8 cellular contexts compared by ENCODE assay signal in the genomic region with DNA sequence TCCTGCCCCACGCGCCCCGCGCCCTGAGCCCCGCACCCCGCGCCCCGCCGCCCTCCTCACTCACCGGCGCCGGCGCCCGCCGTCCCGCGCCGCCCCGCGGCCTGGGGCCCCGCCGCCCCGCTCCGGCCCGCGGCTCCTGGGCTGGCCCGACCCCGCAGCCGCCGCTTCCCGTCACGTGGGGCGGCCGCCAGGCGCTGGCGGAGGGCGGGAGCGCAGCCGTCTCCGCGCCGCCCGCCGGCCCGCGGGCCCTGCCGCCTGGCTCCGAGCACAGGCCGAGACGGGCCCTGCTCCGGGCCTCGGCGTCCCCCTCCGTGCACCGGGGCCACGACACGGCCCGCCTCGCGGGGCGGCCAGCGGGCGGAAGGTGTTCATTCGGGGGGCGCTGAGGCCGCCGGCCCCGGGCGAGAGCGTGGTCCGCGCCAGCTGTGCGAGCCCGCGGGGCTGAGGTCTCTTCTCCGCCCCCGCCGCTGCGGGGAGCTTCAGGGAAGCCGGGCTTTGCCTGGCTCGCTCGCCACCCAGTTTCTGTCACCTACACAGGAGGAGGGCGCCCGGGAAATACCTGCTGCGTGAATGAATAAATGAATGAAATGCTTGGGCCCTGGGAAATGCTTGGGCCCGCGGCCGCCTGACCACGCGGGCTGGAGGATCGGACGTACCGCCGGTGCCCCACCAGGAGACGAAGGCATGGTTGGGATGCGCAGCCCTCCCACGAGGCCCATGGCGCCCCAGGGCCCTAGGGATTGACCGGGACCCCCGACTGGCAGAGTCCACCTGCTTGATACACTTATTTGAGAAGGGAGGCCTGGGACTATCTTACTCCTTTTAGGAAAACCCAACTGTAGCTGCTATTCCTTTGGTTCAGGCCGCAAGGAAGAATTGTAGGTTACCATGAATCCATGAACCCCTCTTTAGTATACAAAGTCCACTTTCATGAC. TPM values are rescaled to one million over a fixed set of nuclear protein-coding genes. Genes with fewer than 3 reads are reported as not detected.
A peak's percentile ranks its signal among the peaks of the same experiment; 100 is the strongest.
DNase-seq lines count a peak whose midpoint lies in the region; ATAC-seq lines count a peak whose summit lies in the region.

Gene TGFBRAP1, minus strand, starts transcription at position 175 of the 935 bp plus-strand sequence. CDS start 21,434 bp downstream, outside the sequence.

- no peaks in the 10 kb centered on the region for H3K36me3 ChIP-seq in iPS DF 6.9 (ENCODE audit: control insufficient read depth, insufficient read depth, low read length)

- peak; percentile 74 for ATAC-seq in GM21723 (IDR thresholded peaks at IDR 0.05; ENCODE audit: unreplicated experiment)
- ATAC-seq in sciatic nerve = peak; percentile 75

- WGBS in iPS DF 6.9 (ENCODE audit: insufficient coverage, insufficient read length) = no CpG with 5 or more reads among the region's 101 CpGs

- peak within 1 kb of the TSS; percentile 55 for H3K4me3 ChIP-seq in iPS DF 6.9 (ENCODE audit: low read length)

- intact Hi-C loops in sciatic nerve (cut with DNase I) = no loop called here

- H3K27ac ChIP-seq in iPS DF 6.9 (ENCODE audit: low read length) = no peak within 1 kb of the TSS

- H3K27me3 ChIP-seq in iPS DF 6.9 (ENCODE audit: control insufficient read depth, insufficient read depth, low read length) = no peaks in the 10 kb centered on the region

- DNase-seq in GM03348 (ENCODE audit: low spot score) (peak; percentile 92), KBM-7 (peak; percentile 58), T-helper 2 cell (peak; percentile 30 to 83 (median 45)), astrocyte of the hippocampus (ENCODE audit: low read depth, low spot score) (peak; percentile 81), iPS DF 6.9 (ENCODE audit: low read depth, low spot score) (no peak), sciatic nerve (ENCODE audit: low spot score) (peak; percentile 65), T1000 (lab: John Stamatoyannopoulos, UW) (no peak)

- H3K4me1 ChIP-seq in iPS DF 6.9 (ENCODE audit: control insufficient read depth, insufficient read depth, low read length) = no peaks in the 10 kb centered on the region; the same call in 1 of the 2 replicates

- H3K9me3 ChIP-seq in iPS DF 6.9 (ENCODE audit: control insufficient read depth, insufficient read depth, low read length) = no peaks in the 10 kb centered on the region

- in situ Hi-C loops in KBM-7 (cut with MboI; ENCODE audit: low pct_unique_long_range_greater_than_20kb, low sequenced_read_pairs) = no loop called here

RNA-seq across cellular contexts. Expression of gene TGFBRAP1, which starts in this region (rescaled TPM):
- total RNA-seq in sciatic nerve = 20.6 TPM

Comparison
In these comparisons a context has a peak if more than half of its experiments do, and no peak if none do; other contexts are left out.
1. DNase-seq: peak in GM03348 (single experiment), KBM-7 (single experiment), T-helper 2 cell (5 of 5), astrocyte of the hippocampus (single experiment) and sciatic nerve (single experiment); none in iPS DF 6.9 (single experiment) and T1000 (single experiment).